ENCODE assay signal across 11 cellular contexts in genomic region chr11:35524780-35525179, GRCh38. TPM values are rescaled to one million over a fixed set of nuclear protein-coding genes. Genes with fewer than 3 reads are reported as not detected.
DNase-seq lines count a peak whose midpoint lies in the region; TF ChIP-seq lines count a peak whose summit lies in the region.
"Had no signal": no experiment of that assay in that cellular context is flagged by ENCODE, and none has a peak within 500 bp of the region (broad histone marks: within the 10 kb centered on the region; RNA-seq: fewer than 3 reads in every experiment).

No MANE protein-coding gene starts in this region.

- POLR2A ChIA-PET in activated CD4-positive, alpha-beta T cell treated with anti-CD3 and anti-CD28 coated beads, Interleukin-2, amount 10 ng/mL, durations not matched to agents 7 days and 5 days (lab: Charles Lee) = no interaction called here

- TF ChIP-seq CTCF in HFFc6 (IDR thresholded peaks at IDR 0.05) (no peak), choroid plexus epithelial cell (conservative IDR thresholded peaks at IDR 0.05; ENCODE audit: low read depth, low read length) (no peak)

- H3K27ac Mint-ChIP-seq in HFFc6 = peak overlapping the region; percentile 63
- no peak overlapping the region for H3K27ac Mint-ChIP-seq in activated CD4-positive, alpha-beta T cell treated with anti-CD3 and anti-CD28 coated beads, Interleukin-2, amount 10 ng/mL, durations not matched to agents 7 days and 5 days

- no peak overlapping the region for H3K9ac ChIP-seq in stomach smooth muscle (ENCODE audit: low read length in 2 of 2)

- H3K9me3 ChIP-seq in stomach smooth muscle (ENCODE audit: control insufficient read depth in 2 of 2, low read length in 2 of 2) = no peaks in the 10 kb centered on the region
- H3K9me3 ChIP-seq: MG63, spleen had no signal

- peak overlapping the region; percentile 91 for H3K4me3 Mint-ChIP-seq in HFFc6
- H3K4me3 Mint-ChIP-seq in activated CD4-positive, alpha-beta T cell treated with anti-CD3 and anti-CD28 coated beads, Interleukin-2, amount 10 ng/mL, durations not matched to agents 7 days and 5 days = no peak overlapping the region

- peaks cover 23% of the 10 kb centered on the region for H3K36me3 Mint-ChIP-seq in HFFc6 (ENCODE audit: low read depth)
- H3K36me3 Mint-ChIP-seq in activated CD4-positive, alpha-beta T cell treated with anti-CD3 and anti-CD28 coated beads, Interleukin-2, amount 10 ng/mL, durations not matched to agents 7 days and 5 days (ENCODE audit: low read depth) = no peaks in the 10 kb centered on the region

- no peaks in the 10 kb centered on the region for H3K36me3 ChIP-seq in stomach smooth muscle (ENCODE audit: control insufficient read depth in 2 of 2, insufficient read depth in 2 of 2, low read length in 2 of 2)
- H3K36me3 ChIP-seq: MG63, spleen had no signal

- DNase-seq in HFFc6 = peak; percentile 55
- DNase-seq in choroid plexus epithelial cell (ENCODE audit: low read depth) = peak; percentile 72
- peak; percentile 75 for DNase-seq in iris pigment epithelial cell (ENCODE audit: low read depth)
- no peak for DNase-seq in NCI-H524 treated with DMSO at 0.1 percent for 48 hours (lab: John Stamatoyannopoulos, UW)
- no peak for DNase-seq in activated CD4-positive, alpha-beta T cell treated with anti-CD3 and anti-CD28 coated beads, Interleukin-2, amount 10 ng/mL, durations not matched to agents 7 days and 5 days
- DNase-seq in SKM-1 treated with dmso at 0.1 percent for 144 hours (lab: John Stamatoyannopoulos, UW; ENCODE audit: unreplicated experiment) = no peak
- DNase-seq: activated CD4-positive, alpha-beta T cell treated with anti-CD3 and anti-CD28 coated beads for 4 hours; activated effector memory CD4-positive, alpha-beta T cell treated with Interleukin-2 at 50 U/mL for 16 hours; MG63 had no signal

- peaks cover 77% of the 10 kb centered on the region for H3K4me1 Mint-ChIP-seq in HFFc6 (ENCODE audit: low read depth)
- H3K4me1 Mint-ChIP-seq in activated CD4-positive, alpha-beta T cell treated with anti-CD3 and anti-CD28 coated beads, Interleukin-2, amount 10 ng/mL, durations not matched to agents 7 days and 5 days = no peaks in the 10 kb centered on the region

- H3K27ac ChIP-seq in stomach smooth muscle (ENCODE audit: low read length) = peak overlapping the region; percentile 24

- CTCF ChIA-PET in activated CD4-positive, alpha-beta T cell treated with anti-CD3 and anti-CD28 coated beads, Interleukin-2, amount 10 ng/mL, durations not matched to agents 7 days and 5 days (lab: Charles Lee) = interaction anchor here (0.9 to 1.6 kb wide), 2 partner anchors 10 to 24 kb away, joined by 3 read pairs; no protein-coding TSS in a partner anchor

- no peaks in the 10 kb centered on the region for H3K9me3 Mint-ChIP-seq in HFFc6
- no peaks in the 10 kb centered on the region for H3K9me3 Mint-ChIP-seq in activated CD4-positive, alpha-beta T cell treated with anti-CD3 and anti-CD28 coated beads, Interleukin-2, amount 10 ng/mL, durations not matched to agents 7 days and 5 days

- H3K4me1 ChIP-seq in stomach smooth muscle (ENCODE audit: control insufficient read depth, insufficient read depth, low read length) = peaks cover 19% of the 10 kb centered on the region

- peaks cover 2% of the 10 kb centered on the region; the same call in 1 of the 2 replicates for H3K27me3 Mint-ChIP-seq in HFFc6 (ENCODE audit: insufficient read depth)
- H3K27me3 Mint-ChIP-seq in activated CD4-positive, alpha-beta T cell treated with anti-CD3 and anti-CD28 coated beads, Interleukin-2, amount 10 ng/mL, durations not matched to agents 7 days and 5 days = peaks cover 71% of the 10 kb centered on the region

- peaks cover 8 to 19% of the 10 kb centered on the region in 2 donors for H3K27me3 ChIP-seq in stomach smooth muscle (ENCODE audit: control insufficient read depth in 1 of 2, insufficient read depth in 2 of 2, low read length in 2 of 2)
- H3K27me3 ChIP-seq: MG63 had no signal

- peak overlapping the region; percentile 67 for H3K4me3 ChIP-seq in choroid plexus epithelial cell (ENCODE audit: low read depth, low read length)
- H3K4me3 ChIP-seq in stomach smooth muscle (ENCODE audit: low read length in 2 of 2) = peak overlapping the region in 1 of 2 donors; percentile 29
- H3K4me3 ChIP-seq: MG63 had no signal

RNA-seq across cellular contexts. Expression of gene PAMR1, which starts 0.6 kb away (rescaled TPM):
- total RNA-seq in HFFc6 (2021; fragmentation: NEBNext Ultra II Directional; extraction: Animal tissue kit (Norgen Biotek cat#: 25700)) = 100 to 1,000 TPM; 151 to 209 (median 191) TPM
- total RNA-seq in activated CD4-positive, alpha-beta T cell treated with anti-CD3 and anti-CD28 coated beads, Interleukin-2, amount 10 ng/mL, durations not matched to agents 7 days and 5 days = not detected

Comparison
In these comparisons a context has a peak if more than half of its experiments do, and no peak if none do; other contexts are left out.
1. DNase-seq: peak in HFFc6 (single experiment), choroid plexus epithelial cell (single experiment) and iris pigment epithelial cell (single experiment); none in NCI-H524 treated with DMSO at 0.1 percent for 48 hours (single experiment), activated CD4-positive, alpha-beta T cell treated with anti-CD3 and anti-CD28 coated beads, Interleukin-2, amount 10 ng/mL, durations not matched to agents 7 days and 5 days (single experiment) and SKM-1 treated with dmso at 0.1 percent for 144 hours (single experiment).
2. RNA of gene PAMR1, which starts 0.6 kb away (total RNA-seq): 151 to 209 TPM in HFFc6; not detected in activated CD4-positive, alpha-beta T cell treated with anti-CD3 and anti-CD28 coated beads, Interleukin-2, amount 10 ng/mL, durations not matched to agents 7 days and 5 days; every median in the first group is over 100 times any median in the second.